Comparison of ENCODE assay signal across 1 cellular context in genomic region chr5:177427919-177428573, GRCh38.
TF ChIP-seq lines count a peak whose summit lies in the region.

No MANE protein-coding gene starts in this region.

TF ChIP-seq in GM23338, 12 proteins besides CTCF, POLR2A, EP300 and RAD21 (continued from another document):
- TF ChIP-seq ZNF462 (CRISPR knock-in tag; IDR thresholded peaks at IDR 0.05) (no peak), POLR2AphosphoS5 (IDR thresholded peaks at IDR 0.05; ENCODE audit: low read depth) (no peak), JUNB (IDR thresholded peaks at IDR 0.05; ENCODE audit: unreplicated experiment) (no peak), EZH2 (IDR thresholded peaks at IDR 0.05; ENCODE audit: low read depth, unreplicated experiment) (no peak)
- TF ChIP-seq, protein P1, sequence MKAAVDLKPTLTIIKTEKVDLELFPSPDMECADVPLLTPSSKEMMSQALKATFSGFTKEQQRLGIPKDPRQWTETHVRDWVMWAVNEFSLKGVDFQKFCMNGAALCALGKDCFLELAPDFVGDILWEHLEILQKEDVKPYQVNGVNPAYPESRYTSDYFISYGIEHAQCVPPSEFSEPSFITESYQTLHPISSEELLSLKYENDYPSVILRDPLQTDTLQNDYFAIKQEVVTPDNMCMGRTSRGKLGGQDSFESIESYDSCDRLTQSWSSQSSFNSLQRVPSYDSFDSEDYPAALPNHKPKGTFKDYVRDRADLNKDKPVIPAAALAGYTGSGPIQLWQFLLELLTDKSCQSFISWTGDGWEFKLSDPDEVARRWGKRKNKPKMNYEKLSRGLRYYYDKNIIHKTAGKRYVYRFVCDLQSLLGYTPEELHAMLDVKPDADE (IDR thresholded peaks at IDR 0.05), result no peak
TF ChIP-seq in GM23338: peak in this region for 0.
